In genomic region chr12:13843841-13844240, GRCh38 we compare ENCODE assay signal across 33 cellular contexts.
"Had no signal": no experiment of that assay in that cellular context is flagged by ENCODE, and none has a peak within 500 bp of the region (broad histone marks: within the 10 kb centered on the region; RNA-seq: fewer than 3 reads in every experiment).

No MANE protein-coding gene starts in this region.

- H3K9me3 ChIP-seq: ascending aorta, breast epithelium, esophagus squamous epithelium, gastroesophageal sphincter, heart right ventricle had no signal

- H3K36me3 Mint-ChIP-seq: activated CD4-positive, alpha-beta memory T cell treated with anti-CD3 and anti-CD28 coated beads for 36 hours; activated CD8-positive, alpha-beta memory T cell treated with anti-CD3 and anti-CD28 coated beads, Interleukin-2, amount 10 ng/mL, durations not matched to agents 7 days and 5 days; activated naive CD4-positive, alpha-beta T cell treated with anti-CD3 and anti-CD28 coated beads, Interleukin-2, amount 10 ng/mL, durations not matched to agents 7 days and 5 days; activated naive CD4-positive, alpha-beta T cell treated with anti-CD3 and anti-CD28 coated beads, Interleukin-2, amount 50 U/mL, for 72 hours; activated naive CD8-positive, alpha-beta T cell treated with anti-CD3 and anti-CD28 coated beads, Interleukin-2, amount 10 ng/mL, durations not matched to agents 7 days and 5 days; brain had no signal

- H3K4me3 Mint-ChIP-seq: activated CD4-positive, alpha-beta memory T cell treated with anti-CD3 and anti-CD28 coated beads for 36 hours; activated CD4-positive, alpha-beta T cell treated with anti-CD3 and anti-CD28 coated beads for 36 hours; activated CD4-positive, alpha-beta T cell treated with anti-CD3 and anti-CD28 coated beads, Interleukin-2, amount 10 ng/mL, durations not matched to agents 24 days and 14 days; activated CD8-positive, alpha-beta memory T cell treated with anti-CD3 and anti-CD28 coated beads, Interleukin-2, amount 10 ng/mL, durations not matched to agents 7 days and 5 days; activated CD8-positive, alpha-beta T cell treated with anti-CD3 and anti-CD28 coated beads, Interleukin-2, amount 10 ng/mL, durations not matched to agents 7 days and 5 days; activated naive CD4-positive, alpha-beta T cell treated with anti-CD3 and anti-CD28 coated beads, Interleukin-2, amount 10 ng/mL, durations not matched to agents 7 days and 5 days; activated naive CD8-positive, alpha-beta T cell treated with anti-CD3 and anti-CD28 coated beads, Interleukin-2, amount 10 ng/mL, durations not matched to agents 7 days and 5 days; activated T-cell treated with anti-CD3 and anti-CD28 coated beads, Interleukin-2, amount 50 U/mL, for 24 hours; activated T-cell treated with anti-CD3 and anti-CD28 coated beads, Interleukin-2, amount 50 U/mL, for 72 hours; brain; dendritic cell treated with granulocyte-macrophage colony-stimulating factor and Interleukin-4, amounts not matched to agents 40 ng/mL and 50 ng/mL, for 4 days had no signal

- H3K4me1 ChIP-seq: ascending aorta, breast epithelium, esophagus squamous epithelium, gastroesophageal sphincter, heart right ventricle had no signal

- H3K4me3 ChIP-seq: ascending aorta, breast epithelium, cardiac muscle cell, coronary artery, dorsolateral prefrontal cortex, esophagus squamous epithelium, gastroesophageal sphincter, heart right ventricle, hepatocyte had no signal

- H3K4me2 ChIP-seq: hepatocyte had no signal

- ATAC-seq: activated CD4-positive, alpha-beta T cell treated with anti-CD3 and anti-CD28 coated beads for 36 hours; activated CD8-positive, alpha-beta memory T cell treated with anti-CD3 and anti-CD28 coated beads, Interleukin-2, amount 10 ng/mL, durations not matched to agents 7 days and 5 days; activated CD8-positive, alpha-beta T cell treated with anti-CD3 and anti-CD28 coated beads, Interleukin-2, amount 10 ng/mL, durations not matched to agents 7 days and 5 days; activated naive CD4-positive, alpha-beta T cell treated with anti-CD3 and anti-CD28 coated beads, Interleukin-2, amount 50 U/mL, for 72 hours; activated T-cell treated with anti-CD3 and anti-CD28 coated beads, Interleukin-2, amount 50 U/mL, for 72 hours; gastroesophageal sphincter; heart right ventricle had no signal

- DNase-seq: activated CD4-positive, alpha-beta memory T cell treated with anti-CD3 and anti-CD28 coated beads for 36 hours; activated CD4-positive, alpha-beta T cell treated with anti-CD3 and anti-CD28 coated beads for 36 hours; activated CD4-positive, alpha-beta T cell treated with anti-CD3 and anti-CD28 coated beads, Interleukin-2, amount 10 ng/mL, durations not matched to agents 24 days and 14 days; activated CD4-positive, CD25-positive, alpha-beta regulatory T cell; activated CD4-positive, CD25-positive, alpha-beta regulatory T cell treated with anti-CD3 and anti-CD28 coated beads, Interleukin-2, amount 50 U/mL, for 72 hours; activated CD8-positive, alpha-beta memory T cell treated with anti-CD3 and anti-CD28 coated beads, Interleukin-2, amount 10 ng/mL, durations not matched to agents 7 days and 5 days; activated CD8-positive, alpha-beta memory T cell treated with anti-CD3 and anti-CD28 coated beads, Interleukin-2, amount 50 U/mL, for 4 hours; activated CD8-positive, alpha-beta T cell treated with anti-CD3 and anti-CD28 coated beads, Interleukin-2, amount 10 ng/mL, durations not matched to agents 7 days and 5 days; activated gamma-delta T cell; activated naive CD4-positive, alpha-beta T cell; activated naive CD4-positive, alpha-beta T cell treated with anti-CD3 and anti-CD28 coated beads, Interleukin-2, amount 10 ng/mL, durations not matched to agents 7 days and 5 days; activated naive CD8-positive, alpha-beta T cell treated with anti-CD3 and anti-CD28 coated beads, Interleukin-2, amount 10 ng/mL, durations not matched to agents 7 days and 5 days; activated T-cell treated with anti-CD3 and anti-CD28 coated beads for 4 hours; activated T-cell treated with anti-CD3 and anti-CD28 coated beads, Interleukin-2, amount 50 U/mL, for 24 hours; activated T-cell treated with anti-CD3 and anti-CD28 coated beads, Interleukin-2, amount 50 U/mL, for 72 hours; central memory CD4-positive, alpha-beta T cell; cerebellar nuclear complex; dorsolateral prefrontal cortex; effector memory CD4-positive, alpha-beta T cell; erythroblast; esophagus squamous epithelium; foreskin melanocyte; heart right ventricle; T-helper 2 cell had no signal

- H3K27me3 ChIP-seq: ascending aorta, breast epithelium, cardiac muscle cell, esophagus squamous epithelium, gastroesophageal sphincter, hepatocyte had no signal

- H2AFZ ChIP-seq: hepatocyte had no signal

- H3K27ac ChIP-seq: ascending aorta, breast epithelium, cardiac muscle cell, coronary artery, dorsolateral prefrontal cortex, esophagus squamous epithelium, gastroesophageal sphincter, heart right ventricle, hepatocyte had no signal

- H3K9me3 Mint-ChIP-seq: activated CD4-positive, alpha-beta memory T cell treated with anti-CD3 and anti-CD28 coated beads for 36 hours; activated CD4-positive, alpha-beta T cell treated with anti-CD3 and anti-CD28 coated beads, Interleukin-2, amount 10 ng/mL, durations not matched to agents 24 days and 14 days; activated naive CD4-positive, alpha-beta T cell treated with anti-CD3 and anti-CD28 coated beads, Interleukin-2, amount 10 ng/mL, durations not matched to agents 7 days and 5 days; activated naive CD4-positive, alpha-beta T cell treated with anti-CD3 and anti-CD28 coated beads, Interleukin-2, amount 50 U/mL, for 72 hours; activated naive CD8-positive, alpha-beta T cell treated with anti-CD3 and anti-CD28 coated beads, Interleukin-2, amount 10 ng/mL, durations not matched to agents 7 days and 5 days; activated T-cell treated with anti-CD3 and anti-CD28 coated beads, Interleukin-2, amount 50 U/mL, for 24 hours; activated T-cell treated with anti-CD3 and anti-CD28 coated beads, Interleukin-2, amount 50 U/mL, for 72 hours; dendritic cell treated with granulocyte-macrophage colony-stimulating factor and Interleukin-4, amounts not matched to agents 40 ng/mL and 50 ng/mL, for 4 days had no signal

- H3K79me2 ChIP-seq: hepatocyte had no signal

- H3K27me3 Mint-ChIP-seq: activated CD8-positive, alpha-beta memory T cell treated with anti-CD3 and anti-CD28 coated beads, Interleukin-2, amount 10 ng/mL, durations not matched to agents 7 days and 5 days; activated naive CD8-positive, alpha-beta T cell treated with anti-CD3 and anti-CD28 coated beads, Interleukin-2, amount 10 ng/mL, durations not matched to agents 7 days and 5 days; brain had no signal

- H3K4me1 Mint-ChIP-seq: activated CD4-positive, alpha-beta T cell treated with anti-CD3 and anti-CD28 coated beads for 36 hours; activated CD4-positive, alpha-beta T cell treated with anti-CD3 and anti-CD28 coated beads, Interleukin-2, amount 10 ng/mL, durations not matched to agents 24 days and 14 days; activated CD8-positive, alpha-beta memory T cell treated with anti-CD3 and anti-CD28 coated beads, Interleukin-2, amount 10 ng/mL, durations not matched to agents 7 days and 5 days; activated naive CD4-positive, alpha-beta T cell treated with anti-CD3 and anti-CD28 coated beads, Interleukin-2, amount 10 ng/mL, durations not matched to agents 7 days and 5 days; activated naive CD8-positive, alpha-beta T cell treated with anti-CD3 and anti-CD28 coated beads, Interleukin-2, amount 10 ng/mL, durations not matched to agents 7 days and 5 days had no signal

- H3K27ac Mint-ChIP-seq: activated CD4-positive, alpha-beta memory T cell treated with anti-CD3 and anti-CD28 coated beads for 36 hours; activated CD4-positive, alpha-beta T cell treated with anti-CD3 and anti-CD28 coated beads for 36 hours; activated CD4-positive, alpha-beta T cell treated with anti-CD3 and anti-CD28 coated beads, Interleukin-2, amount 10 ng/mL, durations not matched to agents 24 days and 14 days; activated CD8-positive, alpha-beta memory T cell treated with anti-CD3 and anti-CD28 coated beads, Interleukin-2, amount 10 ng/mL, durations not matched to agents 7 days and 5 days; activated CD8-positive, alpha-beta T cell treated with anti-CD3 and anti-CD28 coated beads, Interleukin-2, amount 10 ng/mL, durations not matched to agents 7 days and 5 days; activated naive CD4-positive, alpha-beta T cell treated with anti-CD3 and anti-CD28 coated beads, Interleukin-2, amount 10 ng/mL, durations not matched to agents 7 days and 5 days; activated naive CD4-positive, alpha-beta T cell treated with anti-CD3 and anti-CD28 coated beads, Interleukin-2, amount 50 U/mL, for 72 hours; activated naive CD8-positive, alpha-beta T cell treated with anti-CD3 and anti-CD28 coated beads, Interleukin-2, amount 10 ng/mL, durations not matched to agents 7 days and 5 days; activated T-cell treated with anti-CD3 and anti-CD28 coated beads, Interleukin-2, amount 50 U/mL, for 24 hours; activated T-cell treated with anti-CD3 and anti-CD28 coated beads, Interleukin-2, amount 50 U/mL, for 72 hours; dendritic cell treated with granulocyte-macrophage colony-stimulating factor and Interleukin-4, amounts not matched to agents 40 ng/mL and 50 ng/mL, for 4 days had no signal

- H3K36me3 ChIP-seq: ascending aorta, breast epithelium, cardiac muscle cell, esophagus squamous epithelium, gastroesophageal sphincter, heart right ventricle had no signal
